In the genomic region with DNA sequence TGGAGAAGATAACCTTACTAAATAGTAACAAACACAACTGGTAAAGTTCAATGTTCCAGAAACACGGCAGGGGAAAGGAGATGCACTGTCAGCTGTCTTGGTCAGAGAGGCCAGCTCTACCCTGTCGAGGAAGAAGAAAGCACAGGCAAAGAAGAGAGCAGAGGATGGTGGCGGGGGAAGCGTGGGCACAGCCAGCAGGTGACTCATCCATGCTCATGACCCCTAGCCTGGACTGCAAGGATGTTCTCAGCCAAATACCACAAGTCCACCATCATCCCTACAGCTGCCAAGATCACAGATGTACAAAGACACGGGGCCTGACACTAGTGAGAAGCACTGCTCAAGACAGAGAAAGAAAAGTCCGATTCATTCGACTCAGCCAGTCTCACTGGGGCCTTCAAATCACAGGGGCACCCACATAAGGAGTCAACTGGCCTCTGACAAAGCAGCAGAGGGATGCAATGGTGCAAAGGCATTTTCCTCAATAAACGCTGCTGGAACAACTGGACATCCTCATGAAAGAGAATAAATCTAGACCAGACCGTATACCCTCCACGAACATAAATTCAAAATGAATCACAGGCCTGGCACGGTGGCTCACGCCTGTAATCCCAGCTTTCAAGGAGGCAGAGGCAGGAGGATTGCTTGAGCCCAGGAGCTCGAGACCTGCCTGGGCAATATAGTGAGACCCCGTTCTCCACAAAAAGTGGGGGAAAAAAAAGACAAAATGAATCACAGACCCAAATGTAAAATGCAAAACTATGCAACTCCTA, we compare ENCODE assay signal across 11 cellular contexts. TPM values are rescaled to one million over a fixed set of nuclear protein-coding genes. Genes with fewer than 3 reads are reported as not detected.
DNase-seq lines count a peak whose midpoint lies in the region; ATAC-seq, FAIRE-seq and TF ChIP-seq lines count a peak whose summit lies in the region.
"Had no signal": no experiment of that assay in that cellular context is flagged by ENCODE, and none has a peak within 500 bp of the region (broad histone marks: within the 10 kb centered on the region; RNA-seq: fewer than 3 reads in every experiment).

No MANE protein-coding gene starts in this region.

- no peak for FAIRE-seq in bronchial epithelial cell (lab: Jason Lieb, UNC)

- H2BK12ac ChIP-seq in mesenchymal stem cell (ENCODE audit: low read length in 2 of 2): peak overlapping the region in 1 of 2 experiments; percentile 40

- H3K18ac ChIP-seq in mesenchymal stem cell (ENCODE audit: low read depth in 1 of 2, low read length in 2 of 2): no peak overlapping the region

- H3K23ac ChIP-seq in mesenchymal stem cell (ENCODE audit: low read length in 2 of 2): no peak overlapping the region

- no peak overlapping the region for H4K8ac ChIP-seq in mesenchymal stem cell (ENCODE audit: low read length)

- H3K27me3 ChIP-seq in bronchial epithelial cell (ENCODE audit: control insufficient read depth, insufficient read depth, low read length) (no peaks in the 10 kb centered on the region), mesenchymal stem cell (ENCODE audit: control insufficient read depth in 1 of 2, insufficient read depth in 1 of 2, low read length in 2 of 2) (no peaks in the 10 kb centered on the region)

- peaks cover 27% of the 10 kb centered on the region for H3K4me1 ChIP-seq in mesenchymal stem cell (ENCODE audit: control insufficient read depth, insufficient read depth, low read depth, low read length)

- no peak overlapping the region for H3K4me3 ChIP-seq in bronchial epithelial cell (ENCODE audit: low read depth, low read length)
- H3K4me3 ChIP-seq in mesenchymal stem cell (ENCODE audit: insufficient read depth in 1 of 2, low read depth in 1 of 2, low read length in 2 of 2): peak overlapping the region in 1 of 2 experiments; percentile 56

- H3K9me3 ChIP-seq in mesenchymal stem cell (ENCODE audit: control insufficient read depth, low read length): no peaks in the 10 kb centered on the region

- no peak overlapping the region for H4K91ac ChIP-seq in mesenchymal stem cell (ENCODE audit: low read length)

- no peak overlapping the region for H2BK15ac ChIP-seq in mesenchymal stem cell (ENCODE audit: low read depth, poor library complexity, severe bottlenecking)

- peak overlapping the region; percentile 23 for H3K4me2 ChIP-seq in mesenchymal stem cell (ENCODE audit: low read length, poor library complexity, severe bottlenecking)

- ATAC-seq in HG03521 (IDR thresholded peaks at IDR 0.05; ENCODE audit: unreplicated experiment) (no peak), GM21447 (IDR thresholded peaks at IDR 0.05; ENCODE audit: unreplicated experiment) (no peak)

- H2AK5ac ChIP-seq in mesenchymal stem cell (ENCODE audit: low read length, severe bottlenecking): peak overlapping the region; percentile 62

- peak overlapping the region; percentile 45 for H2BK5ac ChIP-seq in mesenchymal stem cell (ENCODE audit: low read depth, low read length, poor library complexity, severe bottlenecking)

- DNase-seq in AG08395 (ENCODE audit: low spot score) (peak; percentile 98), HT1080 (ENCODE audit: low read depth) (peak; percentile 93), bronchial epithelial cell (ENCODE audit: low read depth) (peak; percentile 37), mesenchymal stem cell (peak; percentile 96)
- no peak for DNase-seq in stimulated activated CD4-positive, alpha-beta T cell treated with anti-CD3 and anti-CD28 coated beads, Interleukin-4, amount 100 ng/mL, for 1 hour
- no peak for DNase-seq in activated CD4-positive, alpha-beta T cell treated with anti-CD3 and anti-CD28 coated beads, Interleukin-2, amount 50 U/mL, for 48 hours
- DNase-seq: NCI-H1092 treated with DMSO at 0.1 percent for 48 hours, SHP77 treated with DMSO at 0.1 percent for 48 hours had no signal

- no peak overlapping the region for H2AFZ ChIP-seq in mesenchymal stem cell (ENCODE audit: low read depth, low read length)

- H3K36me3 ChIP-seq in bronchial epithelial cell (ENCODE audit: control insufficient read depth, insufficient read depth, low read length): peaks cover 20% of the 10 kb centered on the region
- peaks cover 47 to 69% of the 10 kb centered on the region in 2 experiments for H3K36me3 ChIP-seq in mesenchymal stem cell (ENCODE audit: control insufficient read depth in 1 of 2, insufficient read depth in 2 of 2, low read depth in 1 of 2, low read length in 2 of 2)

- no peak for TF ChIP-seq CTCF in bronchial epithelial cell (IDR thresholded peaks at IDR 0.05; ENCODE audit: insufficient read depth, low read length, severe bottlenecking)

- no peak overlapping the region for H3K14ac ChIP-seq in mesenchymal stem cell (ENCODE audit: low read length in 2 of 2)

- peak overlapping the region; percentile 92 for H3K27ac ChIP-seq in mesenchymal stem cell (ENCODE audit: low read length, poor library complexity, severe bottlenecking)
- H3K27ac ChIP-seq: epithelial cell of prostate had no signal

- H2BK120ac ChIP-seq in mesenchymal stem cell (ENCODE audit: low read depth, low read length): no peak overlapping the region

- peak overlapping the region; percentile 85 for H3K9ac ChIP-seq in mesenchymal stem cell (ENCODE audit: low read length)

- H3K79me1 ChIP-seq in mesenchymal stem cell (replicated peaks; ENCODE audit: low read length, poor library complexity, severe bottlenecking): peaks cover 31% of the 10 kb centered on the region

- H3K4ac ChIP-seq in mesenchymal stem cell (ENCODE audit: low read depth in 1 of 2, low read length in 2 of 2): peak overlapping the region in 1 of 2 experiments; percentile 10

- WGBS in mesenchymal stem cell: 37% methylated on average over 14 of the region's 14 CpGs

RNA-seq across cellular contexts. Expression of gene DTYMK, which starts 5.6 kb away (rescaled TPM):
- 142 and 151 TPM in 2 replicates for total RNA-seq in HT1080 (2014; rRNA removed; shearing (Covaris generic))
- polyA plus RNA-seq in HT1080 (2015; cell fraction: cytosol; rRNA removed): 54.7 and 85.1 TPM in 2 replicates
- polyA plus RNA-seq in HT1080 (2015; cell fraction: nucleus; rRNA removed): 44.1 and 65.9 TPM in 2 replicates
- 10.6 and 21.1 TPM in 2 replicates for total RNA-seq in bronchial epithelial cell
- 20.3 TPM for polyA plus RNA-seq in mesenchymal stem cell (2013, experiment 1 of 2)
- 20.5 TPM for polyA plus RNA-seq in mesenchymal stem cell (2013, experiment 2 of 2)

RNA-seq across cellular contexts. Expression of gene ING5, which starts 20.8 kb away (rescaled TPM):
- total RNA-seq in HT1080 (2014; rRNA removed; shearing (Covaris generic)): 29.7 and 32.2 TPM in 2 replicates
- polyA plus RNA-seq in HT1080 (2015; cell fraction: cytosol; rRNA removed): 21.6 and 26.9 TPM in 2 replicates
- 46.0 and 56.7 TPM in 2 replicates for polyA plus RNA-seq in HT1080 (2015; cell fraction: nucleus; rRNA removed)
- total RNA-seq in bronchial epithelial cell: 19.7 and 27.1 TPM in 2 replicates
- 11.3 TPM for polyA plus RNA-seq in mesenchymal stem cell (2013, experiment 1 of 2)
- 11.4 TPM for polyA plus RNA-seq in mesenchymal stem cell (2013, experiment 2 of 2)

RNA-seq across cellular contexts. Expression of gene ATG4B, which starts 43.5 kb away (rescaled TPM):
- 67.6 and 69.7 TPM in 2 replicates for total RNA-seq in HT1080 (2014; rRNA removed; shearing (Covaris generic))
- 46.3 and 50.0 TPM in 2 replicates for polyA plus RNA-seq in HT1080 (2015; cell fraction: cytosol; rRNA removed)
- 108 and 124 TPM in 2 replicates for polyA plus RNA-seq in HT1080 (2015; cell fraction: nucleus; rRNA removed)
- 51.3 and 66.6 TPM in 2 replicates for total RNA-seq in bronchial epithelial cell
- polyA plus RNA-seq in mesenchymal stem cell (2013, experiment 1 of 2): 50.1 TPM
- polyA plus RNA-seq in mesenchymal stem cell (2013, experiment 2 of 2): 44.5 TPM

RNA-seq across cellular contexts. Expression of gene THAP4, which starts 44.1 kb away (rescaled TPM):
- total RNA-seq in HT1080 (2014; rRNA removed; shearing (Covaris generic)): 103 TPM in 2 replicates
- 61.0 and 63.0 TPM in 2 replicates for polyA plus RNA-seq in HT1080 (2015; cell fraction: cytosol; rRNA removed)
- polyA plus RNA-seq in HT1080 (2015; cell fraction: nucleus; rRNA removed): 24.3 and 25.5 TPM in 2 replicates
- total RNA-seq in bronchial epithelial cell: 50.2 and 54.8 TPM in 2 replicates
- polyA plus RNA-seq in mesenchymal stem cell (2013, experiment 1 of 2): 43.7 TPM
- polyA plus RNA-seq in mesenchymal stem cell (2013, experiment 2 of 2): 43.3 TPM

RNA-seq across cellular contexts. Expression of gene D2HGDH, which starts 53.4 kb away (rescaled TPM):
- total RNA-seq in HT1080 (2014; rRNA removed; shearing (Covaris generic)): 14.5 and 15.3 TPM in 2 replicates
- 9.6 and 10.5 TPM in 2 replicates for polyA plus RNA-seq in HT1080 (2015; cell fraction: cytosol; rRNA removed)
- polyA plus RNA-seq in HT1080 (2015; cell fraction: nucleus; rRNA removed): 50.6 and 61.2 TPM in 2 replicates
- 10.3 and 12.7 TPM in 2 replicates for total RNA-seq in bronchial epithelial cell
- 5.7 TPM for polyA plus RNA-seq in mesenchymal stem cell (2013, experiment 1 of 2)
- polyA plus RNA-seq in mesenchymal stem cell (2013, experiment 2 of 2): 5.3 TPM

Comparison
In these comparisons a context has a peak if more than half of its experiments do, and no peak if none do; other contexts are left out.
1. DNase-seq: peak in AG08395 (single experiment), HT1080 (single experiment), bronchial epithelial cell (single experiment) and mesenchymal stem cell (single experiment); none in stimulated activated CD4-positive, alpha-beta T cell treated with anti-CD3 and anti-CD28 coated beads, Interleukin-4, amount 100 ng/mL, for 1 hour (single experiment) and activated CD4-positive, alpha-beta T cell treated with anti-CD3 and anti-CD28 coated beads, Interleukin-2, amount 50 U/mL, for 48 hours (0 of 2).